Comparison of ENCODE assay signal across 8 cellular contexts in the genomic region with DNA sequence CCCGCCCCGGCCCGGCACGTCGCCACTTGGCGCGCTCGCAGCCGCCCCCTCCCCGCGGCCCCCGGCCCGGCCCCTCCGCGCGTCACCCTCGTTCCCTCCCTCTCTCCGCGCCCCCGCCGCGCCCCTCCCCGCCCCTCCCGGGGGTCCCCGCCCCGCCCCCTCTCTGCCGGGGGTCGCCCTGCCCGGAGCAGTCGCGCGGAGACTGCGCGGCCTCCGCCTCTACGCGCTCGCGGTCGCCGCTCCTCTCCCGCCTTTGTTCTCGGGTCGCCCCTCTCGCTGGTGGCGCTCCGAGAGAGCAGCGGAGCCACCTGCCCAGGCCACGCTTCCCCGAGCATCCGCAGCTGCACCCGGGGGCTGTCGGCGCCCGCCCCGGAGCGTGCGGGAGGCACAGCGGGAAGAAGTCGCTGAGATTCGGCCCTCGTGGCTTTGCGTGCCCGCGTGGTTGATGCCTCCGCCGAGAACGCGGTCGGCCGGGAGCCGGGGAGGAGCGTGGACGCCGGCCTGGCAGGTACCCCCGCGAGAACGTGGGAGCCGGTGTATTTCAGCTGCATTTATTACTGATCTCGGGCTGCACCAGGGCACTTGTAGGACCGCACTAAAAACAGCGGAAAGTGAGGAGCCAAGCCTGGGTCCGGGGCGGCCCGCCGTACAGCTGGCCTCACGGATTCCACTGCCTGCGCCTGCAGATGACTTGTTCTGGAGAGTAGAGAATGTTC. TPM values are rescaled to one million over a fixed set of nuclear protein-coding genes. Genes with fewer than 3 reads are reported as not detected.
A peak's percentile ranks its signal among the peaks of the same experiment; 100 is the strongest.
DNase-seq lines count a peak whose midpoint lies in the region; ATAC-seq and TF ChIP-seq lines count a peak whose summit lies in the region.

No MANE protein-coding gene starts in this region.

- 1% methylated on average over 51 to 88 of the region's 88 CpGs for WGBS in lung, 2 donors

- ATAC-seq in HG02623 (IDR thresholded peaks at IDR 0.05; ENCODE audit: unreplicated experiment) (peak; percentile 33), lung (ENCODE audit: insufficient read depth, low FRiP score) (peak; percentile 48)

- H3K36me3 ChIP-seq in duodenal mucosa (ENCODE audit: control insufficient read depth in 1 of 2, insufficient read depth in 2 of 2, low read length in 2 of 2) (no peaks in the 10 kb centered on the region), lung (ENCODE audit: control insufficient read depth in 2 of 2, insufficient read depth in 2 of 2, low read length in 2 of 2) (no peaks in the 10 kb centered on the region)

- H3K4me1 ChIP-seq in duodenal mucosa (ENCODE audit: control insufficient read depth in 1 of 2, insufficient read depth in 2 of 2, low read length in 2 of 2) (peaks cover 19 to 21% of the 10 kb centered on the region in 2 donors), lung (ENCODE audit: control insufficient read depth in 2 of 2, insufficient read depth in 2 of 2, low read length in 2 of 2) (peaks cover 3 to 7% of the 10 kb centered on the region in 2 donors)

- H3K4me3 ChIP-seq in duodenal mucosa (ENCODE audit: low read depth in 1 of 2, low read length in 2 of 2) (peak overlapping the region; percentile 77 to 80), lung (peak overlapping the region; percentile 77)

- DNase-seq in DMS53 (lab: John Stamatoyannopoulos, UW) (peak; percentile 76), DMS53 treated with DMSO at 0.1 percent for 48 hours (lab: John Stamatoyannopoulos, UW; ENCODE audit: unreplicated experiment) (no peak), NCI-H1930 (lab: John Stamatoyannopoulos, UW) (peak; percentile 53 to 67), lung (ENCODE audit: low spot score) (peak; percentile 45)
- DNase-seq in activated CD4-positive, alpha-beta T cell treated with anti-CD3 and anti-CD28 coated beads, Interleukin-2, amount 50 U/mL, for 4 hours = peak; percentile 65 to 68
- peak; percentile 39 for DNase-seq in stimulated activated CD8-positive, alpha-beta memory T cell treated with anti-CD3 and anti-CD28 coated beads, Interleukin-12 subunit alpha, Interleukin-12 subunit beta, amount 100 ng/mL, for 1 hour (ENCODE audit: low read depth)

- H3K27ac ChIP-seq in duodenal mucosa (ENCODE audit: low read depth, low read length) (peak overlapping the region; percentile 82), lung (ENCODE audit: low read depth in 1 of 2, low read length in 1 of 2) (peak overlapping the region; percentile 98 to 99)

- no peak for TF ChIP-seq CTCF in lung (IDR thresholded peaks at IDR 0.05; ENCODE audit: control extremely low read depth, extremely low read depth)

- H3K9me3 ChIP-seq in duodenal mucosa (ENCODE audit: control insufficient read depth in 1 of 2, low read length in 2 of 2) (no peaks in the 10 kb centered on the region), lung (ENCODE audit: control insufficient read depth in 2 of 2, insufficient read depth in 1 of 2, low read length in 1 of 2) (no peaks in the 10 kb centered on the region)

- H3K27me3 ChIP-seq in duodenal mucosa (ENCODE audit: control insufficient read depth in 1 of 2, insufficient read depth in 2 of 2, low read length in 2 of 2) (no peaks in the 10 kb centered on the region), lung (ENCODE audit: control insufficient read depth, insufficient read depth) (no peaks in the 10 kb centered on the region)

- peak overlapping the region; percentile 54 to 55 for H3K9ac ChIP-seq in duodenal mucosa (ENCODE audit: low read depth in 1 of 2, low read length in 2 of 2)

RNA-seq across cellular contexts. Expression of a gene that starts 0.4 kb away (rescaled TPM):
- 10 to 100 TPM; 27.3 to 94.9 TPM for total RNA-seq in lung
- polyA plus RNA-seq in lung = 10 to 100 TPM; 26.0 to 34.5 TPM

RNA-seq across cellular contexts. Expression of a gene that starts 22.8 kb away (rescaled TPM):
- total RNA-seq in lung = 10 to 100 TPM; 22.6 to 23.9 TPM
- 10 to 100 TPM in 1 of 2 donors, 1 to 10 TPM in 1; 4.3 to 21.2 TPM for polyA plus RNA-seq in lung

RNA-seq across cellular contexts. Expression of a gene that starts 22.9 kb away (rescaled TPM):
- 10 to 100 TPM; 42.6 to 68.1 TPM for total RNA-seq in lung
- 10 to 100 TPM in 1 of 2 donors, 1 to 10 TPM in 1; 6.9 to 20.2 TPM for polyA plus RNA-seq in lung

RNA-seq across cellular contexts. Expression of a gene that starts 26.7 kb away (rescaled TPM):
- total RNA-seq in lung = 1 to 10 TPM; 1.6 to 5.2 TPM
- polyA plus RNA-seq in lung = 1 to 10 TPM in 1 of 2 donors, under 1 TPM in 1; 0.69 to 3.2 TPM

RNA-seq across cellular contexts. Expression of a gene that starts 26.7 kb away (rescaled TPM):
- 10 to 100 TPM; 24.7 to 41.0 TPM for total RNA-seq in lung
- polyA plus RNA-seq in lung = 10 to 100 TPM; 18.7 to 55.3 TPM
